In the genomic region with DNA sequence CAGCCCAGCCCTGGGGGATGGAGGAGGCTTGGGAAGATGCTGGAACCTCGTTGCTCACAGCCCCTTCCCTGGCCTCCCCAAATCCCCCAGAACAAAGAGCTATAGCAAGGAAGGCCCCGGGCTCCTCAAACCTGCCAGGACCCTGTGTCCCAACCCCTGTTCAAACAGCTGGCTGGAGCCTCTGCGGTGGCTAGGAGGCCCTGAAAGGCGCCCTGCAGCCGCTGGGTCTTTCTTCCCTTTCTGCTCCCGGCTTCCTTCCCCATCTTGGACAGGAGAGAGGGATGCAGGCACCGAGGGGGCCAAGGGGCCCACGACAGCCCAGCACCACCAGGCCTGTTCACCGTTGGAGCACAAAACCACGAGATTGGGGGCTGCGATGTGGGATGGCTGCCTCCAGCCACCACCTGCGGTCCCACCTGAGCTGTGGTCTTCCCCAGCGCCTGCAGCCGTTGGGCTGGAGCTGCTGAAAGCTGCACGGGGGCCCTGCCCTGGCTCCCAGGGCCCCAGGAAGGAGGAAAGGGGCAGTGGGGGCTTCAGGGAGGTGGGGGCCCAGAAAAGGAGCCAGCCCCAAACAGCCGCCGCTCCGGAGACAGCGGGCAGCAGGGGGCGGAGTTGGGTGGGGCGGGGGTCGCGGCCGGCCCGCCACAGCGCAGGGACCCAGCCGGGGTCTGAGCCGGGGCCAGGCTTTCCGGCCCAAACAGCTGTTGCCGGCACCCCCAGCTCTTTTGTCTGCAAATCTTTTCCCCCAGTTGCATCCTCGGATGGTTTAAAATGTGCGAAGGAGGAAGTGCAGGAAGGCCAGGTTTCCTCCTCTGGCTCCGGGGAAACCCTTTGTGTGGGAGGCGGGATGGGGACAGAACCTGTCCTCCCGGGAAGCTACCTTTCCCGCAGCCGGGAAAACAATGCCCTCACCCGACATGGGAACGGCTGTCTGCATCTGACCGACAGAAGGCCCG, we compare ENCODE assay signal across 14 cellular contexts. TPM values are rescaled to one million over a fixed set of nuclear protein-coding genes. Genes with fewer than 3 reads are reported as not detected.
A peak's percentile ranks its signal among the peaks of the same experiment; 100 is the strongest.
DNase-seq lines count a peak whose midpoint lies in the region; ATAC-seq and TF ChIP-seq lines count a peak whose summit lies in the region.
"Had no signal": no experiment of that assay in that cellular context is flagged by ENCODE, and none has a peak within 500 bp of the region (broad histone marks: within the 10 kb centered on the region; RNA-seq: fewer than 3 reads in every experiment).

No MANE protein-coding gene starts in this region.

- H3K4me3 ChIP-seq in heart left ventricle (peak overlapping the region in 7 of 12 donors; percentile 12 to 28 (median 22)), upper lobe of left lung (peak overlapping the region in 2 of 4 donors; percentile 4 to 6)

- no peak for TF ChIP-seq POLR2A in heart left ventricle (IDR thresholded peaks at IDR 0.05)
- no peak for TF ChIP-seq POLR2A in upper lobe of left lung (IDR thresholded peaks at IDR 0.05)

- intact Hi-C loops in heart left ventricle (cut with DNase I) (loop anchor here in 1 of 10 donors (5.0 kb wide), 1 partner anchor 37 kb away; no protein-coding TSS in a partner anchor), Right ventricle myocardium superior (cut with DNase I) (no loop called here)

- peak in 1 of 4 donors; percentile 30 for TF ChIP-seq EP300 in upper lobe of left lung (IDR thresholded peaks at IDR 0.05)

- no peaks in the 10 kb centered on the region for H3K27me3 ChIP-seq in heart left ventricle
- H3K27me3 ChIP-seq in upper lobe of left lung = no peaks in the 10 kb centered on the region

- H3K36me3 ChIP-seq in heart left ventricle = peaks cover 0 to 18% (median 5%) of the 10 kb centered on the region in 9 donors
- peaks cover 0 to 6% (median 2%) of the 10 kb centered on the region in 4 donors for H3K36me3 ChIP-seq in upper lobe of left lung

- peaks cover 35 to 96% (median 87%) of the 10 kb centered on the region in 12 donors for H3K4me1 ChIP-seq in heart left ventricle
- peaks cover 92 to 99% (median 97%) of the 10 kb centered on the region in 4 donors for H3K4me1 ChIP-seq in upper lobe of left lung

- peak in 2 of 4 donors; percentile 18 to 38 for ATAC-seq in heart left ventricle
- ATAC-seq in Right ventricle myocardium superior (ENCODE audit: poor library complexity) = no peak
- ATAC-seq in upper lobe of left lung (ENCODE audit: low FRiP score in 2 of 2) = no peak
- no peak for ATAC-seq in GM21786 (IDR thresholded peaks at IDR 0.05; ENCODE audit: unreplicated experiment)

- no peaks in the 10 kb centered on the region for H3K9me3 ChIP-seq in heart left ventricle
- no peaks in the 10 kb centered on the region for H3K9me3 ChIP-seq in upper lobe of left lung

- H3K27ac ChIP-seq in heart left ventricle = peak overlapping the region; percentile 40 to 80 (median 70)
- peak overlapping the region; percentile 58 for H3K27ac ChIP-seq in caudate nucleus (ENCODE audit: low read depth, low read length)
- peak overlapping the region; percentile 83 to 86 (median 84) for H3K27ac ChIP-seq in upper lobe of left lung

- DNase-seq in heart left ventricle (peak in 3 of 5 donors; percentile 61 to 68 (median 66)), Right ventricle myocardium superior (no peak), caudate nucleus (lab: John Stamatoyannopoulos, UW) (no peak), medulla oblongata (ENCODE audit: extremely low spot score) (peak; percentile 2), upper lobe of left lung (no peak), NCI-H510A treated with DMSO at 0.1 percent for 48 hours (lab: John Stamatoyannopoulos, UW) (no peak), NCI-H2081 (lab: John Stamatoyannopoulos, UW) (no peak)
- DNase-seq: activated CD4-positive, alpha-beta memory T cell treated with anti-CD3 and anti-CD28 coated beads for 36 hours; activated naive CD4-positive, alpha-beta T cell treated with anti-CD3 and anti-CD28 coated beads, Interleukin-2, amount 50 U/mL, for 16 hours; midbrain; NCI-H82; small intestine; T-helper 1 cell had no signal

- WGBS in heart left ventricle, 4 donors = 45 to 52% (median 50%) methylated on average over 35 to 41 of the region's 41 CpGs
- 45 to 50% methylated on average over 16 to 36 of the region's 41 CpGs for WGBS in upper lobe of left lung, 2 donors

- TF ChIP-seq CTCF in heart left ventricle (IDR thresholded peaks at IDR 0.05) (peak in 2 of 12 donors; percentile 15 to 21), upper lobe of left lung (IDR thresholded peaks at IDR 0.05) (no peak)

RNA-seq across cellular contexts. Expression of a gene that starts 16.1 kb away (rescaled TPM):
- 10 to 100 TPM; 12.1 to 47.3 (median 22.1) TPM for total RNA-seq in heart left ventricle
- polyA plus RNA-seq in heart left ventricle = 10 to 100 TPM in 1 of 2 donors, 1 to 10 TPM in 1; 8.0 to 12.1 TPM
- total RNA-seq in Right ventricle myocardium superior = 16.8 TPM
- 100 to 1,000 TPM in 4 of 6 donors, 10 to 100 TPM in 2; 49.6 to 175 (median 110) TPM for total RNA-seq in upper lobe of left lung

RNA-seq across cellular contexts. Expression of a gene that starts 47.0 kb away (rescaled TPM):
- total RNA-seq in heart left ventricle (10 to 100 TPM; 21.1 to 53.3 (median 30.2) TPM), Right ventricle myocardium superior (21.4 TPM), upper lobe of left lung (10 to 100 TPM; 64.1 to 89.1 (median 72.1) TPM)
- polyA plus RNA-seq in heart left ventricle = 10 to 100 TPM; 20.9 to 29.9 TPM

Comparison
In these comparisons a context has a peak if more than half of its experiments do, and no peak if none do; other contexts are left out.
1. DNase-seq: peak in heart left ventricle (3 of 5) and medulla oblongata (single experiment); none in Right ventricle myocardium superior (single experiment), caudate nucleus (0 of 61), upper lobe of left lung (0 of 2), NCI-H510A treated with DMSO at 0.1 percent for 48 hours (single experiment) and NCI-H2081 (0 of 2).
2. Peak in every context shown above with its lines, with median percentiles within 50 percentile points of each other: H3K27ac ChIP-seq.